ENCODE assay signal across 1 cellular context in the genomic region with DNA sequence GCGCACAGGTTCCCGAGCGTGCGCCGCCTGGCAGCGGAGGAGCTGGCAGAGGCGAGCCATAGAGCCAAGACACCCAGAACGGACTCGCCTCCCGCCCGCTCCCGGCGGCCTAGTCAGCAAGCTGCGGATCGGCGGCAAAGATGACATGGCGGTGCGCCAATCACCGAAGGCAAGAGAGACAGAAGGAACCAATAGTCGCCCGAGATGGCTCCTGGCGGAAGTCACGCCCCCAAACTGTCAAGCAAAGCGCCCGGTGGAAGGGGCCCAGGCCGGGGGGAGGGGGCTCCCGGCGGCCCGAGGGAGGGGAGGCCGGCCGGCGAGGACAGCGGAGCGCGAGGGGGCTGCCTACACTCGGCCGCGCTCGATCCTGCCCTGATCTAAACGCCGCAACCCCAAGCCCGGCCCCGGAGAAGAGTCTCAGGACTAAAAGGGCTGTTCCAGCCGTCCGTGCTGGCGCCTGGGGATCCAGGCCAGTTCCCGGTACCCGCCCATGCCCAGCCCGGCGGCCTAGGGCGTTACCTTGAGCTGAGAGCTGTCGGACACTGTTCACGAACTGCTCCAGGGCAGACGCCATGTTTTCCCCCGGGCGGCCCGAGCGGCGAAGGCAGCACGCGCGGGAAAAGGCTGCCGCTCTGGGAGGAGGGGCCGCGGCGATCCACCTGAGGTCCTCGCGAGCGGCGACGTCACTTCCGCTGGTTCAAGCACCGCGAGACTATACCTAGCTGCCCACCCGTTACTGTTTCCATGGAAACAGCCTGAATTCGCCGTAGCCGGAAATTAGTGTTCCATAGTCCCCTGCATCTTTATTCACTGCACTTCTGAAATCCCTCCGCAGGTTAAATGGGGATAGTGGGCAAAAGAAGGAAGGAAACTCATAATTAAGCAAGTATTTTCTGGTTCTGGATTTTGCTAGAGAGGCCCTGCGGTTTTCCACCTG.
TF ChIP-seq lines count a peak whose summit lies in the region.

Gene COPS3 (minus strand): TSS at position 634 of the 937 bp plus-strand sequence. CDS start 60 bp downstream, at position 574.

TF ChIP-seq in GM12878, 131 proteins besides CTCF, POLR2A, EP300 and RAD21 (continued from another document and continues in another):
- peak; percentile 90 for TF ChIP-seq NKRF (conservative IDR thresholded peaks at IDR 0.05)
- TF ChIP-seq CBX5 (IDR thresholded peaks at IDR 0.05; ENCODE audit: low read depth): peak; percentile 8; the same call in 1 of the 2 replicates
- no peak; the same call in 1 of the 2 replicates for TF ChIP-seq CBFB (IDR thresholded peaks at IDR 0.05; ENCODE audit: low read depth)
- no peak for TF ChIP-seq ZNF24 (IDR thresholded peaks at IDR 0.05)
- peak; percentile 98 for TF ChIP-seq CHD2 (IDR thresholded peaks at IDR 0.05; ENCODE audit: borderline replicate concordance, low read depth, low read length)
- TF ChIP-seq NBN (IDR thresholded peaks at IDR 0.05): peak; percentile 19
- no peak for TF ChIP-seq NRF1 (conservative IDR thresholded peaks at IDR 0.05; ENCODE audit: low read depth, low read length)
- TF ChIP-seq, protein P1, sequence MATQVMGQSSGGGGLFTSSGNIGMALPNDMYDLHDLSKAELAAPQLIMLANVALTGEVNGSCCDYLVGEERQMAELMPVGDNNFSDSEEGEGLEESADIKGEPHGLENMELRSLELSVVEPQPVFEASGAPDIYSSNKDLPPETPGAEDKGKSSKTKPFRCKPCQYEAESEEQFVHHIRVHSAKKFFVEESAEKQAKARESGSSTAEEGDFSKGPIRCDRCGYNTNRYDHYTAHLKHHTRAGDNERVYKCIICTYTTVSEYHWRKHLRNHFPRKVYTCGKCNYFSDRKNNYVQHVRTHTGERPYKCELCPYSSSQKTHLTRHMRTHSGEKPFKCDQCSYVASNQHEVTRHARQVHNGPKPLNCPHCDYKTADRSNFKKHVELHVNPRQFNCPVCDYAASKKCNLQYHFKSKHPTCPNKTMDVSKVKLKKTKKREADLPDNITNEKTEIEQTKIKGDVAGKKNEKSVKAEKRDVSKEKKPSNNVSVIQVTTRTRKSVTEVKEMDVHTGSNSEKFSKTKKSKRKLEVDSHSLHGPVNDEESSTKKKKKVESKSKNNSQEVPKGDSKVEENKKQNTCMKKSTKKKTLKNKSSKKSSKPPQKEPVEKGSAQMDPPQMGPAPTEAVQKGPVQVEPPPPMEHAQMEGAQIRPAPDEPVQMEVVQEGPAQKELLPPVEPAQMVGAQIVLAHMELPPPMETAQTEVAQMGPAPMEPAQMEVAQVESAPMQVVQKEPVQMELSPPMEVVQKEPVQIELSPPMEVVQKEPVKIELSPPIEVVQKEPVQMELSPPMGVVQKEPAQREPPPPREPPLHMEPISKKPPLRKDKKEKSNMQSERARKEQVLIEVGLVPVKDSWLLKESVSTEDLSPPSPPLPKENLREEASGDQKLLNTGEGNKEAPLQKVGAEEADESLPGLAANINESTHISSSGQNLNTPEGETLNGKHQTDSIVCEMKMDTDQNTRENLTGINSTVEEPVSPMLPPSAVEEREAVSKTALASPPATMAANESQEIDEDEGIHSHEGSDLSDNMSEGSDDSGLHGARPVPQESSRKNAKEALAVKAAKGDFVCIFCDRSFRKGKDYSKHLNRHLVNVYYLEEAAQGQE (IDR thresholded peaks at IDR 0.05; ENCODE audit: low read depth, low read length): no peak
- TF ChIP-seq SPI1 (IDR thresholded peaks at IDR 0.05; ENCODE audit: borderline replicate concordance, insufficient read depth, low read depth, low read length): no peak
- TF ChIP-seq E2F4 (IDR thresholded peaks at IDR 0.05; ENCODE audit: low read depth, low read length): peak; percentile 77
- no peak for TF ChIP-seq BCL3 (IDR thresholded peaks at IDR 0.05; ENCODE audit: borderline replicate concordance, insufficient read depth, low read depth, low read length, poor library complexity, severe bottlenecking)
- no peak for TF ChIP-seq FOXK2 (IDR thresholded peaks at IDR 0.05)
- TF ChIP-seq, protein P2, sequence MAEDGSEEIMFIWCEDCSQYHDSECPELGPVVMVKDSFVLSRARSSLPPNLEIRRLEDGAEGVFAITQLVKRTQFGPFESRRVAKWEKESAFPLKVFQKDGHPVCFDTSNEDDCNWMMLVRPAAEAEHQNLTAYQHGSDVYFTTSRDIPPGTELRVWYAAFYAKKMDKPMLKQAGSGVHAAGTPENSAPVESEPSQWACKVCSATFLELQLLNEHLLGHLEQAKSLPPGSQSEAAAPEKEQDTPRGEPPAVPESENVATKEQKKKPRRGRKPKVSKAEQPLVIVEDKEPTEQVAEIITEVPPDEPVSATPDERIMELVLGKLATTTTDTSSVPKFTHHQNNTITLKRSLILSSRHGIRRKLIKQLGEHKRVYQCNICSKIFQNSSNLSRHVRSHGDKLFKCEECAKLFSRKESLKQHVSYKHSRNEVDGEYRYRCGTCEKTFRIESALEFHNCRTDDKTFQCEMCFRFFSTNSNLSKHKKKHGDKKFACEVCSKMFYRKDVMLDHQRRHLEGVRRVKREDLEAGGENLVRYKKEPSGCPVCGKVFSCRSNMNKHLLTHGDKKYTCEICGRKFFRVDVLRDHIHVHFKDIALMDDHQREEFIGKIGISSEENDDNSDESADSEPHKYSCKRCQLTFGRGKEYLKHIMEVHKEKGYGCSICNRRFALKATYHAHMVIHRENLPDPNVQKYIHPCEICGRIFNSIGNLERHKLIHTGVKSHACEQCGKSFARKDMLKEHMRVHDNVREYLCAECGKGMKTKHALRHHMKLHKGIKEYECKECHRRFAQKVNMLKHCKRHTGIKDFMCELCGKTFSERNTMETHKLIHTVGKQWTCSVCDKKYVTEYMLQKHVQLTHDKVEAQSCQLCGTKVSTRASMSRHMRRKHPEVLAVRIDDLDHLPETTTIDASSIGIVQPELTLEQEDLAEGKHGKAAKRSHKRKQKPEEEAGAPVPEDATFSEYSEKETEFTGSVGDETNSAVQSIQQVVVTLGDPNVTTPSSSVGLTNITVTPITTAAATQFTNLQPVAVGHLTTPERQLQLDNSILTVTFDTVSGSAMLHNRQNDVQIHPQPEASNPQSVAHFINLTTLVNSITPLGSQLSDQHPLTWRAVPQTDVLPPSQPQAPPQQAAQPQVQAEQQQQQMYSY (CRISPR knock-in tag; IDR thresholded peaks at IDR 0.05): no peak
- TF ChIP-seq PML (IDR thresholded peaks at IDR 0.05; ENCODE audit: low read length): peak; percentile 89; the same call in 1 of the 2 replicates
- no peak for TF ChIP-seq HDAC6 (IDR thresholded peaks at IDR 0.05; ENCODE audit: unreplicated experiment)
- no peak for TF ChIP-seq STAT3 (IDR thresholded peaks at IDR 0.05; ENCODE audit: low read depth, low read length)
- TF ChIP-seq, protein P3, sequence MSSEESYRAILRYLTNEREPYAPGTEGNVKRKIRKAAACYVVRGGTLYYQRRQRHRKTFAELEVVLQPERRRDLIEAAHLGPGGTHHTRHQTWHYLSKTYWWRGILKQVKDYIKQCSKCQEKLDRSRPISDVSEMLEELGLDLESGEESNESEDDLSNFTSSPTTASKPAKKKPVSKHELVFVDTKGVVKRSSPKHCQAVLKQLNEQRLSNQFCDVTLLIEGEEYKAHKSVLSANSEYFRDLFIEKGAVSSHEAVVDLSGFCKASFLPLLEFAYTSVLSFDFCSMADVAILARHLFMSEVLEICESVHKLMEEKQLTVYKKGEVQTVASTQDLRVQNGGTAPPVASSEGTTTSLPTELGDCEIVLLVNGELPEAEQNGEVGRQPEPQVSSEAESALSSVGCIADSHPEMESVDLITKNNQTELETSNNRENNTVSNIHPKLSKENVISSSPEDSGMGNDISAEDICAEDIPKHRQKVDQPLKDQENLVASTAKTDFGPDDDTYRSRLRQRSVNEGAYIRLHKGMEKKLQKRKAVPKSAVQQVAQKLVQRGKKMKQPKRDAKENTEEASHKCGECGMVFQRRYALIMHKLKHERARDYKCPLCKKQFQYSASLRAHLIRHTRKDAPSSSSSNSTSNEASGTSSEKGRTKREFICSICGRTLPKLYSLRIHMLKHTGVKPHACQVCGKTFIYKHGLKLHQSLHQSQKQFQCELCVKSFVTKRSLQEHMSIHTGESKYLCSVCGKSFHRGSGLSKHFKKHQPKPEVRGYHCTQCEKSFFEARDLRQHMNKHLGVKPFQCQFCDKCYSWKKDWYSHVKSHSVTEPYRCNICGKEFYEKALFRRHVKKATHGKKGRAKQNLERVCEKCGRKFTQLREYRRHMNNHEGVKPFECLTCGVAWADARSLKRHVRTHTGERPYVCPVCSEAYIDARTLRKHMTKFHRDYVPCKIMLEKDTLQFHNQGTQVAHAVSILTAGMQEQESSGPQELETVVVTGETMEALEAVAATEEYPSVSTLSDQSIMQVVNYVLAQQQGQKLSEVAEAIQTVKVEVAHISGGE (CRISPR knock-in tag; IDR thresholded peaks at IDR 0.05): no peak
- TF ChIP-seq, protein P4, sequence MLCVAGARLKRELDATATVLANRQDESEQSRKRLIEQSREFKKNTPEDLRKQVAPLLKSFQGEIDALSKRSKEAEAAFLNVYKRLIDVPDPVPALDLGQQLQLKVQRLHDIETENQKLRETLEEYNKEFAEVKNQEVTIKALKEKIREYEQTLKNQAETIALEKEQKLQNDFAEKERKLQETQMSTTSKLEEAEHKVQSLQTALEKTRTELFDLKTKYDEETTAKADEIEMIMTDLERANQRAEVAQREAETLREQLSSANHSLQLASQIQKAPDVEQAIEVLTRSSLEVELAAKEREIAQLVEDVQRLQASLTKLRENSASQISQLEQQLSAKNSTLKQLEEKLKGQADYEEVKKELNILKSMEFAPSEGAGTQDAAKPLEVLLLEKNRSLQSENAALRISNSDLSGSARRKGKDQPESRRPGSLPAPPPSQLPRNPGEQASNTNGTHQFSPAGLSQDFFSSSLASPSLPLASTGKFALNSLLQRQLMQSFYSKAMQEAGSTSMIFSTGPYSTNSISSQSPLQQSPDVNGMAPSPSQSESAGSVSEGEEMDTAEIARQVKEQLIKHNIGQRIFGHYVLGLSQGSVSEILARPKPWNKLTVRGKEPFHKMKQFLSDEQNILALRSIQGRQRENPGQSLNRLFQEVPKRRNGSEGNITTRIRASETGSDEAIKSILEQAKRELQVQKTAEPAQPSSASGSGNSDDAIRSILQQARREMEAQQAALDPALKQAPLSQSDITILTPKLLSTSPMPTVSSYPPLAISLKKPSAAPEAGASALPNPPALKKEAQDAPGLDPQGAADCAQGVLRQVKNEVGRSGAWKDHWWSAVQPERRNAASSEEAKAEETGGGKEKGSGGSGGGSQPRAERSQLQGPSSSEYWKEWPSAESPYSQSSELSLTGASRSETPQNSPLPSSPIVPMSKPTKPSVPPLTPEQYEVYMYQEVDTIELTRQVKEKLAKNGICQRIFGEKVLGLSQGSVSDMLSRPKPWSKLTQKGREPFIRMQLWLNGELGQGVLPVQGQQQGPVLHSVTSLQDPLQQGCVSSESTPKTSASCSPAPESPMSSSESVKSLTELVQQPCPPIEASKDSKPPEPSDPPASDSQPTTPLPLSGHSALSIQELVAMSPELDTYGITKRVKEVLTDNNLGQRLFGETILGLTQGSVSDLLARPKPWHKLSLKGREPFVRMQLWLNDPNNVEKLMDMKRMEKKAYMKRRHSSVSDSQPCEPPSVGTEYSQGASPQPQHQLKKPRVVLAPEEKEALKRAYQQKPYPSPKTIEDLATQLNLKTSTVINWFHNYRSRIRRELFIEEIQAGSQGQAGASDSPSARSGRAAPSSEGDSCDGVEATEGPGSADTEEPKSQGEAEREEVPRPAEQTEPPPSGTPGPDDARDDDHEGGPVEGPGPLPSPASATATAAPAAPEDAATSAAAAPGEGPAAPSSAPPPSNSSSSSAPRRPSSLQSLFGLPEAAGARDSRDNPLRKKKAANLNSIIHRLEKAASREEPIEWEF (IDR thresholded peaks at IDR 0.05; ENCODE audit: insufficient replicate concordance, low read depth, low read length): no peak
- TF ChIP-seq SMAD1 (IDR thresholded peaks at IDR 0.05; ENCODE audit: low read depth, partially characterized antibody): peak; percentile 18
- peak; percentile 24; the same call in 1 of the 2 replicates for TF ChIP-seq BACH1 (IDR thresholded peaks at IDR 0.05; ENCODE audit: borderline replicate concordance)
- peak; percentile 72; the same call in 1 of the 2 replicates for TF ChIP-seq MTA3 (IDR thresholded peaks at IDR 0.05; ENCODE audit: borderline replicate concordance, low read length)
